35 cellular contexts compared by ENCODE assay signal in the genomic region with DNA sequence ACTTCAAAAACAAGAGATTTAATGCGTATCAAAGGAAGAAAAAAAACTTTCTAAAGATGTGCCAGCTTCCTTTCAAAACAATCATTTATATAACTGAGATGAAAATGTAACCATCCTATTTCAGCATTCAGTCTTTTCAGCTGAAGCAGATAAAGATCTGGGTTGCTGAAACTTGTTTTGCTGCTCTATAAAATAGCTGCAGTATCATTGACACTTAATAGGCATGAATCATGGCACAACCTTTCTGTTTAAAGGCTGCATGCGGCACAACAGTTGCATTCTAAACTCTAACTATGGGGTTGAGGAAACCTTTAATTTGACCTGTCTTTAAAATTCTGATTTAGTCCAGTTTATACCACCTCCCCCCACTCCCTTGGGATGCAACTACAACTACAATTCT.
A peak's percentile ranks its signal among the peaks of the same experiment; 100 is the strongest.
DNase-seq lines count a peak whose midpoint lies in the region; ATAC-seq and TF ChIP-seq lines count a peak whose summit lies in the region.
"Had no signal": no experiment of that assay in that cellular context is flagged by ENCODE, and none has a peak within 500 bp of the region (broad histone marks: within the 10 kb centered on the region; RNA-seq: fewer than 3 reads in every experiment).

No MANE protein-coding gene starts in this region.

- 75% methylated on average over 2 of the region's 2 CpGs for WGBS in smooth muscle cell (ENCODE audit: low lambda C conversion rate)
- WGBS in ovary, 3 donors: 86 to 93% (median 91%) methylated on average over 2 of the region's 2 CpGs

- intact Hi-C loops in PC-3 (cut with micrococcal nuclease) (no loop called here), ovary (cut with DNase I) (loop anchor here in 1 of 4 donors (10.0 kb wide), 1 partner anchor 358 kb away; no protein-coding TSS in a partner anchor)

- peak overlapping the region; percentile 71 for H3K4me2 ChIP-seq in PC-3 (ENCODE audit: low read length)
- H3K4me2 ChIP-seq in smooth muscle cell: peak overlapping the region; percentile 37
- H3K4me2 ChIP-seq in MM.1S (ENCODE audit: low read depth, low read length): no peak overlapping the region
- H3K4me2 ChIP-seq: neural progenitor cell had no signal

- POLR2A ChIA-PET in PC-3 (lab: Charles Lee; ENCODE audit: unreplicated experiment): no interaction called here

- peak overlapping the region; percentile 88 for H3K27ac ChIP-seq in PC-3 (ENCODE audit: low read length)
- peak overlapping the region; percentile 71 for H3K27ac ChIP-seq in smooth muscle cell (ENCODE audit: low read depth)
- H3K27ac ChIP-seq in MM.1S (ENCODE audit: low read length): no peak overlapping the region
- no peak overlapping the region for H3K27ac ChIP-seq in ovary
- H3K27ac ChIP-seq: ascending aorta, cardiac muscle cell, left ventricle myocardium inferior, neural progenitor cell, right lobe of liver, stomach, thyroid gland had no signal

- peak overlapping the region; percentile 57 for H3K9ac ChIP-seq in PC-3 (ENCODE audit: low read length)
- H3K9ac ChIP-seq in smooth muscle cell (ENCODE audit: low read depth): no peak overlapping the region
- H3K9ac ChIP-seq in MM.1S (ENCODE audit: low read length): no peak overlapping the region
- H3K9ac ChIP-seq: neural progenitor cell had no signal

- H3K4me3 ChIP-seq in PC-3 (ENCODE audit: low read length) (peak overlapping the region; percentile 31; the same call in 1 of the 2 replicates), fibroblast of villous mesenchyme (ENCODE audit: low read depth, low read length) (no peak overlapping the region), smooth muscle cell (no peak overlapping the region), MM.1S (ENCODE audit: low read length) (no peak overlapping the region), ovary (no peak overlapping the region)
- H3K4me3 ChIP-seq: ascending aorta, cardiac muscle cell, left ventricle myocardium inferior, neural progenitor cell, right lobe of liver, stomach, thyroid gland had no signal

- H3K36me3 ChIP-seq in PC-3 (ENCODE audit: low read depth, low read length) (no peaks in the 10 kb centered on the region), smooth muscle cell (ENCODE audit: low read depth) (no peaks in the 10 kb centered on the region), MM.1S (replicated peaks; ENCODE audit: insufficient read depth, low read length) (no peaks in the 10 kb centered on the region), ovary (no peaks in the 10 kb centered on the region)
- H3K36me3 ChIP-seq: ascending aorta, cardiac muscle cell, left ventricle myocardium inferior, neural progenitor cell, right lobe of liver, stomach, thyroid gland had no signal

- no TSS peak for BruUV-seq in PC-3 (replicated peaks; lab: Mats Ljungman, UMichigan)

- H4K20me1 ChIP-seq in PC-3 (ENCODE audit: low read length): no peaks in the 10 kb centered on the region
- H4K20me1 ChIP-seq in smooth muscle cell (ENCODE audit: low read depth): no peaks in the 10 kb centered on the region
- no peaks in the 10 kb centered on the region for H4K20me1 ChIP-seq in MM.1S (ENCODE audit: insufficient read depth, low read length)

- DNase-seq in SIG-M5 treated with dmso at 0.1 percent for 504 hours (lab: John Stamatoyannopoulos, UW; ENCODE audit: unreplicated experiment) (peak; percentile 8), SIG-M5 (lab: John Stamatoyannopoulos, UW) (no peak), PC-3 (peak; percentile 92), fibroblast of villous mesenchyme (ENCODE audit: low read depth) (peak; percentile 5), smooth muscle cell (lab: John Stamatoyannopoulos, UW; ENCODE audit: unreplicated experiment) (no peak), KBM-7 (no peak), MM.1S (no peak), ovary (no peak)
- DNase-seq: activated CD4-positive, alpha-beta T cell treated with anti-CD3 and anti-CD28 coated beads, Interleukin-2, amount 10 ng/mL, durations not matched to agents 24 days and 14 days; activated CD8-positive, alpha-beta memory T cell treated with anti-CD3 and anti-CD28 coated beads for 24 hours; activated effector memory CD4-positive, alpha-beta T cell treated with Interleukin-2 at 50 U/mL for 16 hours; activated naive CD8-positive, alpha-beta T cell treated with anti-CD3 and anti-CD28 coated beads for 36 hours; AML-193; CD4-positive, CD25-positive, alpha-beta regulatory T cell; EL; H7; immature natural killer cell; left ventricle myocardium inferior; mesendoderm; NCI-H1048; NCI-H1694; NCI-H226; NCI-H526 treated with DMSO at 0.1 percent for 48 hours; posterior cingulate gyrus; right lobe of liver; SHP77 treated with DMSO at 0.1 percent for 48 hours; stimulated activated CD4-positive, alpha-beta T cell treated with anti-CD3 and anti-CD28 coated beads, Interleukin-12 subunit alpha, Interleukin-12 subunit beta, amount 100 ng/mL, for 4 hours; stimulated activated CD4-positive, alpha-beta T cell treated with anti-CD3 and anti-CD28 coated beads, Interleukin-4, amount 100 ng/mL, for 1 hour; stomach; T1000; thyroid gland had no signal

- ATAC-seq in PC-3: peak; percentile 75
- ATAC-seq: right lobe of liver, WTC11 had no signal

- TF ChIP-seq CTCF in PC-3 (conservative IDR thresholded peaks at IDR 0.05; ENCODE audit: low read depth, low read length) (no peak), fibroblast of villous mesenchyme (IDR thresholded peaks at IDR 0.05; ENCODE audit: insufficient read depth, low read depth, low read length) (no peak), smooth muscle cell (IDR thresholded peaks at IDR 0.05; ENCODE audit: borderline replicate concordance, insufficient read depth, poor library complexity, severe bottlenecking) (no peak), MM.1S (IDR thresholded peaks at IDR 0.05; ENCODE audit: low read length) (no peak), ovary (IDR thresholded peaks at IDR 0.05) (no peak)

- in situ Hi-C loops in KBM-7 (cut with MboI; ENCODE audit: low pct_unique_long_range_greater_than_20kb, low sequenced_read_pairs): no loop called here

- H2AFZ ChIP-seq in PC-3 (ENCODE audit: low read length) (no peak overlapping the region), smooth muscle cell (ENCODE audit: low read depth) (no peak overlapping the region), MM.1S (ENCODE audit: low read length) (no peak overlapping the region)
- H2AFZ ChIP-seq: neural progenitor cell had no signal

- H3K9me3 ChIP-seq in PC-3 (ENCODE audit: low read length) (no peaks in the 10 kb centered on the region), smooth muscle cell (replicated peaks; ENCODE audit: low read depth) (no peaks in the 10 kb centered on the region), MM.1S (replicated peaks; ENCODE audit: insufficient read depth, low read length) (no peaks in the 10 kb centered on the region), ovary (no peaks in the 10 kb centered on the region)
- H3K9me3 ChIP-seq: ascending aorta, left ventricle myocardium inferior, right lobe of liver, stomach, thyroid gland had no signal

- no peaks in the 10 kb centered on the region for H3K9me2 ChIP-seq in PC-3 (replicated peaks; ENCODE audit: low read length)
- H3K9me2 ChIP-seq in MM.1S (replicated peaks; ENCODE audit: insufficient read depth, low read length): no peaks in the 10 kb centered on the region

- TF ChIP-seq EP300 in ovary (IDR thresholded peaks at IDR 0.05): no peak

- no peak for TF ChIP-seq POLR2A in ovary (IDR thresholded peaks at IDR 0.05)

- CTCF ChIA-PET in PC-3 (lab: Charles Lee): interaction anchor here (0.6 kb wide), 1 partner anchor 360 kb away, joined by 3 read pairs; no protein-coding TSS in a partner anchor

- H3K79me2 ChIP-seq in PC-3 (ENCODE audit: low read length) (no peaks in the 10 kb centered on the region), smooth muscle cell (ENCODE audit: low read depth) (no peaks in the 10 kb centered on the region), MM.1S (ENCODE audit: low read length) (no peaks in the 10 kb centered on the region)

- H3F3A ChIP-seq in PC-3 (ENCODE audit: low read length, unreplicated experiment): peaks cover 4% of the 10 kb centered on the region
- no peaks in the 10 kb centered on the region for H3F3A ChIP-seq in smooth muscle cell (ENCODE audit: low read depth)
- H3F3A ChIP-seq in MM.1S (ENCODE audit: insufficient read depth, low read length): no peaks in the 10 kb centered on the region

- H3K27me3 ChIP-seq in PC-3 (ENCODE audit: low read length): no peaks in the 10 kb centered on the region
- no peaks in the 10 kb centered on the region for H3K27me3 ChIP-seq in smooth muscle cell (ENCODE audit: low read depth)
- H3K27me3 ChIP-seq in MM.1S (replicated peaks; ENCODE audit: insufficient read depth, low read length): no peaks in the 10 kb centered on the region
- H3K27me3 ChIP-seq in ovary: no peaks in the 10 kb centered on the region
- H3K27me3 ChIP-seq: ascending aorta, cardiac muscle cell, neural progenitor cell, right lobe of liver, stomach, thyroid gland had no signal

- H3K4me1 ChIP-seq in PC-3 (ENCODE audit: insufficient read depth, low read length) (peaks cover 28% of the 10 kb centered on the region), smooth muscle cell (ENCODE audit: low read depth) (peaks cover 10% of the 10 kb centered on the region), MM.1S (ENCODE audit: low read length) (no peaks in the 10 kb centered on the region), ovary (ENCODE audit: insufficient read depth) (no peaks in the 10 kb centered on the region)
- H3K4me1 ChIP-seq: ascending aorta, left ventricle myocardium inferior, right lobe of liver, stomach, thyroid gland had no signal

Comparison
In these comparisons a context has a peak if more than half of its experiments do, and no peak if none do; other contexts are left out.
1. DNase-seq: peak in SIG-M5 treated with dmso at 0.1 percent for 504 hours (single experiment), PC-3 (single experiment) and fibroblast of villous mesenchyme (single experiment); none in SIG-M5 (single experiment), smooth muscle cell (single experiment), KBM-7 (single experiment), MM.1S (single experiment) and ovary (0 of 5).
2. H3K27ac ChIP-seq: peak in PC-3 (single experiment) and smooth muscle cell (single experiment); none in MM.1S (single experiment) and ovary (0 of 2).